ENCODE assay signal across 9 cellular contexts in genomic region chr1:224617410-224618361, GRCh38. TPM values are rescaled to one million over a fixed set of nuclear protein-coding genes. Genes with fewer than 3 reads are reported as not detected.
A peak's percentile ranks its signal among the peaks of the same experiment; 100 is the strongest.
DNase-seq lines count a peak whose midpoint lies in the region; ATAC-seq and TF ChIP-seq lines count a peak whose summit lies in the region.
"Had no signal": no experiment of that assay in that cellular context is flagged by ENCODE, and none has a peak within 500 bp of the region (broad histone marks: within the 10 kb centered on the region; RNA-seq: fewer than 3 reads in every experiment).

No MANE protein-coding gene starts in this region.

- no peak overlapping the region for H3K27ac Mint-ChIP-seq in nephron

- peaks cover 89% of the 10 kb centered on the region for H3K27me3 Mint-ChIP-seq in nephron (ENCODE audit: low read depth)

- intact Hi-C loops in heart right ventricle (cut with DNase I): loop anchor here in 1 of 10 donors (10.0 kb wide), 1 partner anchor 93 kb away; no protein-coding TSS in a partner anchor

- H3K27me3 ChIP-seq in HUES64 (ENCODE audit: insufficient read depth, low read length): peaks cover 78% of the 10 kb centered on the region
- peaks cover 6 to 83% (median 75%) of the 10 kb centered on the region in 7 donors for H3K27me3 ChIP-seq in heart right ventricle

- peak overlapping the region; percentile 81 to 85 (median 81) for H3K4me3 Mint-ChIP-seq in nephron

- 5% methylated on average over 46 of the region's 55 CpGs for WGBS in HUES64
- 3% methylated on average over 55 of the region's 55 CpGs for WGBS in heart right ventricle, 2 donors

- ATAC-seq in HG02610 (IDR thresholded peaks at IDR 0.05; ENCODE audit: unreplicated experiment) (no peak), heart right ventricle (no peak)

- H3K36me3 ChIP-seq in HUES64 (ENCODE audit: insufficient read depth, low read length): no peaks in the 10 kb centered on the region
- no peaks in the 10 kb centered on the region for H3K36me3 ChIP-seq in heart right ventricle

- TF ChIP-seq CTCF in coronary artery (IDR thresholded peaks at IDR 0.05): no peak
- no peak for TF ChIP-seq CTCF in nephron (IDR thresholded peaks at IDR 0.05; ENCODE audit: unreplicated experiment in 3 of 3)
- no peak for TF ChIP-seq CTCF in heart right ventricle (IDR thresholded peaks at IDR 0.05)

- H3K27ac ChIP-seq in HUES64 (ENCODE audit: low read depth, low read length): no peak overlapping the region
- H3K27ac ChIP-seq in coronary artery: no peak overlapping the region
- H3K27ac ChIP-seq in heart right ventricle: no peak overlapping the region
- H3K27ac ChIP-seq: parathyroid adenoma had no signal

- no peaks in the 10 kb centered on the region for H3K36me3 Mint-ChIP-seq in nephron (ENCODE audit: low read depth)

- H3K9me3 Mint-ChIP-seq in nephron: peaks cover 4% of the 10 kb centered on the region

- peaks cover 7% of the 10 kb centered on the region; the same call in 1 of the 2 replicates for H3K4me1 ChIP-seq in HUES64 (ENCODE audit: insufficient read depth, low read length)
- peaks cover 5 to 21% (median 18%) of the 10 kb centered on the region in 9 donors for H3K4me1 ChIP-seq in heart right ventricle
- H3K4me1 ChIP-seq: parathyroid adenoma had no signal

- peak overlapping the region; percentile 55 for H3K4me3 ChIP-seq in HUES64 (ENCODE audit: low read length)
- peak overlapping the region; percentile 67 for H3K4me3 ChIP-seq in coronary artery
- peak overlapping the region in 3 of 10 donors; percentile 18 to 52 (median 49) for H3K4me3 ChIP-seq in heart right ventricle

- H3K9me3 ChIP-seq in HUES64 (ENCODE audit: insufficient read depth, low read depth, low read length) (0 out of 2 replicates have a peak, but pooled peaks cover 4% of the 10 kb centered on the region), heart right ventricle (no peaks in the 10 kb centered on the region)

- H3K4me1 Mint-ChIP-seq in nephron: peaks cover 25% of the 10 kb centered on the region

- H3K9ac ChIP-seq in HUES64 (ENCODE audit: low read depth, low read length): no peak overlapping the region; the same call in 1 of the 2 replicates
- H3K9ac ChIP-seq: parathyroid adenoma had no signal

- DNase-seq in CD1c-positive myeloid dendritic cell (ENCODE audit: extremely low spot score) (peak; percentile 21), coronary artery (ENCODE audit: low spot score) (no peak), putamen (ENCODE audit: low spot score) (no peak), heart right ventricle (no peak), SIG-M5 treated with dmso at 0.1 percent for 504 hours (lab: John Stamatoyannopoulos, UW; ENCODE audit: unreplicated experiment) (no peak)

RNA-seq across cellular contexts. Expression of gene CNIH3, which starts 1.6 kb away (rescaled TPM):
- 4.7 TPM for polyA plus RNA-seq in HUES64 (2013, experiment 1 of 2)
- polyA plus RNA-seq in HUES64 (2013, experiment 2 of 2): 3.9 TPM
- 1 to 10 TPM in 5 of 10 donors, under 1 TPM in 5; 0.28 to 1.8 (median 0.97) TPM for total RNA-seq in heart right ventricle
- under 1 TPM; 0.39 to 0.66 TPM for polyA plus RNA-seq in heart right ventricle
